17 cellular contexts compared by ENCODE assay signal in genomic region chr15:31374986-31375385, GRCh38. TPM values are rescaled to one million over a fixed set of nuclear protein-coding genes. Genes with fewer than 3 reads are reported as not detected.
DNase-seq lines count a peak whose midpoint lies in the region; ATAC-seq and TF ChIP-seq lines count a peak whose summit lies in the region.
"Had no signal": no experiment of that assay in that cellular context is flagged by ENCODE, and none has a peak within 500 bp of the region (broad histone marks: within the 10 kb centered on the region; RNA-seq: fewer than 3 reads in every experiment).

No MANE protein-coding gene starts in this region.

- H3K9me3 ChIP-seq in heart right ventricle (no peaks in the 10 kb centered on the region), lower lobe of right lung (no peaks in the 10 kb centered on the region), tibial nerve (no peaks in the 10 kb centered on the region)
- H3K9me3 ChIP-seq: prostate gland had no signal

- intact Hi-C loops in heart right ventricle (cut with DNase I) = no loop called here
- intact Hi-C loops in Right ventricle myocardium inferior (cut with DNase I) = no loop called here
- intact Hi-C loops in lower lobe of right lung (cut with DNase I) = no loop called here

- POLR2A ChIA-PET in RWPE1 (lab: Yijun Ruan, JAX; ENCODE audit: low non-redundant PET) = no interaction called here

- CTCF ChIA-PET in RWPE1 (lab: Yijun Ruan, JAX) = no interaction called here

- no peak for TF ChIP-seq CTCF in heart right ventricle (IDR thresholded peaks at IDR 0.05)
- no peak for TF ChIP-seq CTCF in RWPE1 (conservative IDR thresholded peaks at IDR 0.05; ENCODE audit: low read depth)
- no peak for TF ChIP-seq CTCF in lower lobe of right lung (IDR thresholded peaks at IDR 0.05)
- TF ChIP-seq CTCF in tibial nerve (IDR thresholded peaks at IDR 0.05) = no peak

- ATAC-seq in heart right ventricle (no peak), Right ventricle myocardium inferior (no peak), lower lobe of right lung (no peak), GM21717 (IDR thresholded peaks at IDR 0.05; ENCODE audit: unreplicated experiment) (no peak)
- ATAC-seq: T-cell had no signal

- H3K4me3 ChIP-seq in heart right ventricle (no peak overlapping the region), lower lobe of right lung (no peak overlapping the region), tibial nerve (no peak overlapping the region)
- H3K4me3 ChIP-seq: dorsolateral prefrontal cortex, prostate gland had no signal

- H3K36me3 ChIP-seq in heart right ventricle (peaks cover 0 to 80% (median 15%) of the 10 kb centered on the region in 9 donors), lower lobe of right lung (peaks cover 73% of the 10 kb centered on the region), tibial nerve (peaks cover 4 to 79% (median 10%) of the 10 kb centered on the region in 3 donors)
- H3K36me3 ChIP-seq: prostate gland had no signal

- WGBS in heart right ventricle, 2 donors = 73 to 75% methylated on average over 12 of the region's 12 CpGs
- WGBS in tibial nerve, 2 donors = 73 to 80% methylated on average over 12 of the region's 12 CpGs

- TF ChIP-seq POLR2A in tibial nerve (IDR thresholded peaks at IDR 0.05) = no peak

- TF ChIP-seq EP300 in tibial nerve (IDR thresholded peaks at IDR 0.05) = peak in 1 of 2 donors; percentile 19

- H3K4me1 ChIP-seq in heart right ventricle (peaks cover 24 to 99% (median 85%) of the 10 kb centered on the region in 9 donors), lower lobe of right lung (peaks cover 71% of the 10 kb centered on the region), tibial nerve (peaks cover 0 to 78% (median 38%) of the 10 kb centered on the region in 4 donors)
- H3K4me1 ChIP-seq: prostate gland had no signal

- peak overlapping the region in 7 of 10 donors; percentile 32 to 82 (median 60) for H3K27ac ChIP-seq in heart right ventricle
- peak overlapping the region; percentile 87 for H3K27ac ChIP-seq in RWPE1
- H3K27ac ChIP-seq in lower lobe of right lung = peak overlapping the region; percentile 69
- peak overlapping the region; percentile 41 to 77 (median 68) for H3K27ac ChIP-seq in tibial nerve
- H3K27ac ChIP-seq: prostate gland, VCaP had no signal

- no peaks in the 10 kb centered on the region for H3K27me3 ChIP-seq in heart right ventricle
- no peaks in the 10 kb centered on the region for H3K27me3 ChIP-seq in lower lobe of right lung (ENCODE audit: low read depth)
- H3K27me3 ChIP-seq in tibial nerve = no peaks in the 10 kb centered on the region
- H3K27me3 ChIP-seq: dorsolateral prefrontal cortex had no signal

- DNase-seq in heart right ventricle (no peak), Right ventricle myocardium inferior (ENCODE audit: missing footprints) (no peak), RWPE1 (ENCODE audit: low spot score) (no peak), lower lobe of right lung (no peak), tibial nerve (ENCODE audit: low spot score in 2 of 2) (no peak), SIG-M5 (lab: John Stamatoyannopoulos, UW) (no peak), hypothalamus (lab: John Stamatoyannopoulos, UW) (no peak)
- DNase-seq: ACHN; activated CD4-positive, alpha-beta T cell treated with anti-CD3 and anti-CD28 coated beads, Interleukin-2, amount 50 U/mL, for 4 hours; dorsolateral prefrontal cortex; mesendoderm; NCI-H1694 treated with DMSO at 0.1 percent for 48 hours; NCI-H345; T-cell had no signal

RNA-seq across cellular contexts. Expression of gene KLF13, which starts 48.4 kb away (rescaled TPM):
- total RNA-seq in heart right ventricle = 100 to 1,000 TPM in 1 of 10 donors, 10 to 100 TPM in 9; 28.4 to 101 (median 49.4) TPM
- 10 to 100 TPM; 32.9 to 44.0 TPM for polyA plus RNA-seq in heart right ventricle
- 63.4 TPM for total RNA-seq in Right ventricle myocardium inferior
- 178 TPM for total RNA-seq in lower lobe of right lung
- total RNA-seq in tibial nerve = 10 to 100 TPM; 61.2 to 77.9 (median 75.1) TPM
